ENCODE assay signal across 9 cellular contexts in the genomic region with DNA sequence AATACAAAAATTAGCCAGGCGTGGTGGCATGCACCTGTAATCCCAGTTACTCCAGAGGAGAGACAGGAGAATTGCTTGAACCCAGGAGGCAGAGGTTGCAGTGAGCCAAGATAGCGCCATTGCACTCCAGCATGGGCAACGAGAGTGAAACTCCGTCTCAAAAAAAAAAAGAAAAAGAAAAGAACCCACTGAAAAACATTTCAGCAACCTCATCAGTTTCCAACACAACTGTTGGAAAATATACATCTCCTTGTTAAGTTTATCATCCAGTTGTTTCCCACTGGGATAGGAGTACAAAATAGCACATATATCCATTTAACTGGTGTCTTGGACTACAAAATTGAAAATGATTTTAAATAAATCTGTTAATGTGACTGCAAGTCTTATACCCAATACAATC. TPM values are rescaled to one million over a fixed set of nuclear protein-coding genes. Genes with fewer than 3 reads are reported as not detected.
A peak's percentile ranks its signal among the peaks of the same experiment; 100 is the strongest.
DNase-seq lines count a peak whose midpoint lies in the region; FAIRE-seq and TF ChIP-seq lines count a peak whose summit lies in the region.
"Had no signal": no experiment of that assay in that cellular context is flagged by ENCODE, and none has a peak within 500 bp of the region (broad histone marks: within the 10 kb centered on the region; RNA-seq: fewer than 3 reads in every experiment).

No MANE protein-coding gene starts in this region.

- H3K4me1 Mint-ChIP-seq in astrocyte (ENCODE audit: low read depth, unreplicated experiment): peaks cover 2% of the 10 kb centered on the region

- H3K4me3 ChIP-seq in AG10803 (ENCODE audit: low read length): peak overlapping the region; percentile 99
- peak overlapping the region; percentile 99 for H3K4me3 ChIP-seq in HL-60 (replicated peaks; ENCODE audit: insufficient read depth, low read length)
- peak overlapping the region; percentile 100 for H3K4me3 ChIP-seq in astrocyte (ENCODE audit: insufficient read depth, low read depth, low read length)
- H3K4me3 ChIP-seq in mesendoderm (ENCODE audit: low read length): no peak overlapping the region
- peak overlapping the region in 2 of 4 donors; percentile 97 to 100 for H3K4me3 ChIP-seq in esophagus muscularis mucosa

- no peak overlapping the region for H3K23ac ChIP-seq in mesendoderm (ENCODE audit: low read length)

- H3K36me3 ChIP-seq in astrocyte (ENCODE audit: insufficient read depth, low read length) (peaks cover 12% of the 10 kb centered on the region), mesendoderm (ENCODE audit: control insufficient read depth, insufficient read depth, low read length) (peaks cover 1% of the 10 kb centered on the region), esophagus muscularis mucosa (peaks cover 12 to 22% (median 15%) of the 10 kb centered on the region in 4 donors)

- intact Hi-C loops in esophagus muscularis mucosa (cut with DNase I): no loop called here

- no peak overlapping the region for H2BK120ac ChIP-seq in mesendoderm (ENCODE audit: low read depth, low read length)

- H3K79me2 ChIP-seq in astrocyte (ENCODE audit: insufficient read depth, low read length): peaks cover 73% of the 10 kb centered on the region
- H3K79me2 ChIP-seq in mesendoderm (ENCODE audit: control insufficient read depth, insufficient read depth, low read length): peaks cover 56% of the 10 kb centered on the region

- peaks cover 5% of the 10 kb centered on the region for H3K4me1 ChIP-seq in astrocyte (ENCODE audit: insufficient read depth, low read length)
- no peaks in the 10 kb centered on the region for H3K4me1 ChIP-seq in mesendoderm (ENCODE audit: control insufficient read depth, low read depth, low read length)
- peaks cover 12 to 42% (median 35%) of the 10 kb centered on the region in 4 donors for H3K4me1 ChIP-seq in esophagus muscularis mucosa

- no peaks in the 10 kb centered on the region for H3K27me3 Mint-ChIP-seq in astrocyte (ENCODE audit: low read depth, unreplicated experiment)

- no peaks in the 10 kb centered on the region for H3K9me3 Mint-ChIP-seq in astrocyte (ENCODE audit: unreplicated experiment)

- no peak overlapping the region for H3K56ac ChIP-seq in mesendoderm (ENCODE audit: low read length)

- TF ChIP-seq CTCF in AG10803 (conservative IDR thresholded peaks at IDR 0.05; ENCODE audit: low read length): no peak
- TF ChIP-seq CTCF in HL-60 (IDR thresholded peaks at IDR 0.05; ENCODE audit: insufficient read depth, low read length): no peak
- no peak for TF ChIP-seq CTCF in astrocyte (IDR thresholded peaks at IDR 0.05; ENCODE audit: insufficient read depth, low read depth, low read length)
- TF ChIP-seq CTCF in esophagus muscularis mucosa (IDR thresholded peaks at IDR 0.05): no peak

- H2BK15ac ChIP-seq in mesendoderm (replicated peaks; ENCODE audit: low read depth): no peak overlapping the region

- H4K8ac ChIP-seq in mesendoderm (ENCODE audit: low read depth, low read length): no peak overlapping the region

- no peak overlapping the region for H3K18ac ChIP-seq in mesendoderm (ENCODE audit: low read length)

- TF ChIP-seq POLR2A in esophagus muscularis mucosa (IDR thresholded peaks at IDR 0.05; ENCODE audit: low read depth): no peak

- peaks cover 7% of the 10 kb centered on the region for H3K36me3 Mint-ChIP-seq in astrocyte (ENCODE audit: low read depth, unreplicated experiment)

- peaks cover 62% of the 10 kb centered on the region for H4K20me1 ChIP-seq in astrocyte (ENCODE audit: insufficient read depth, low read length)

- no peak overlapping the region for H3K4ac ChIP-seq in mesendoderm (ENCODE audit: low read depth, low read length)

- H3K9me3 ChIP-seq in astrocyte (ENCODE audit: insufficient read depth, low read depth, low read length) (no peaks in the 10 kb centered on the region), esophagus muscularis mucosa (no peaks in the 10 kb centered on the region)

- no peak overlapping the region for H2AFZ ChIP-seq in astrocyte (ENCODE audit: low read depth, low read length)

- no peak for FAIRE-seq in astrocyte (lab: Jason Lieb, UNC)
- FAIRE-seq: colon had no signal

- no peak for DNase-seq in AG10803 (ENCODE audit: low read depth)
- DNase-seq in HL-60 (ENCODE audit: low read depth in 1 of 2, low spot score in 1 of 2): no peak
- DNase-seq in astrocyte (ENCODE audit: low read depth): no peak
- DNase-seq in mesendoderm: no peak
- no peak for DNase-seq in esophagus muscularis mucosa (ENCODE audit: extremely low spot score)
- DNase-seq in NCI-H774 (lab: John Stamatoyannopoulos, UW): no peak
- DNase-seq in EL: no peak
- no peak for DNase-seq in stimulated activated CD4-positive, alpha-beta T cell treated with anti-CD3 and anti-CD28 coated beads, Interleukin-4, amount 100 ng/mL, for 4 hours

- H3K27me3 ChIP-seq in HL-60 (ENCODE audit: insufficient read depth, poor library complexity, severe bottlenecking) (no peaks in the 10 kb centered on the region), astrocyte (ENCODE audit: insufficient read depth, low read length) (no peaks in the 10 kb centered on the region), mesendoderm (ENCODE audit: insufficient read depth, low read length, poor library complexity) (no peaks in the 10 kb centered on the region), esophagus muscularis mucosa (no peaks in the 10 kb centered on the region)

- H2AK5ac ChIP-seq in mesendoderm (ENCODE audit: low read length): no peak overlapping the region

- H4K5ac ChIP-seq in mesendoderm (ENCODE audit: low read length): no peak overlapping the region

- H2BK5ac ChIP-seq in mesendoderm (ENCODE audit: low read length): no peak overlapping the region

- no peak overlapping the region for H3K27ac Mint-ChIP-seq in astrocyte (ENCODE audit: unreplicated experiment)

- TF ChIP-seq EP300 in esophagus muscularis mucosa (IDR thresholded peaks at IDR 0.05): no peak

- H3K27ac ChIP-seq in HL-60 (replicated peaks) (no peak overlapping the region), astrocyte (ENCODE audit: low read depth, low read length) (no peak overlapping the region), mesendoderm (ENCODE audit: low read depth, low read length) (no peak overlapping the region), esophagus muscularis mucosa (replicated peaks in 1 of 4) (peak overlapping the region in 2 of 4 donors; percentile 98)

- peaks cover 5% of the 10 kb centered on the region for H3K79me1 ChIP-seq in mesendoderm (ENCODE audit: low read length)

- WGBS in mesendoderm (ENCODE audit: extremely low coverage, insufficient coverage, low lambda C conversion rate): no CpG with 5 or more reads among the region's 4 CpGs
- WGBS in esophagus muscularis mucosa: 62% methylated on average over 4 of the region's 4 CpGs

- H3K9ac ChIP-seq in astrocyte (ENCODE audit: low read length) (peak overlapping the region; percentile 100), mesendoderm (ENCODE audit: low read length) (peak overlapping the region; percentile 33)

- H3K4me2 ChIP-seq in astrocyte (ENCODE audit: low read length) (peak overlapping the region; percentile 86), mesendoderm (ENCODE audit: low read length) (no peak overlapping the region)

- H3K4me3 Mint-ChIP-seq in astrocyte (ENCODE audit: unreplicated experiment): peak overlapping the region; percentile 97

RNA-seq across cellular contexts. Expression of a gene that starts 2.2 kb away (rescaled TPM):
- total RNA-seq in astrocyte (283 and 317 TPM in 2 replicates), esophagus muscularis mucosa (100 to 1,000 TPM; 131 to 198 (median 177) TPM)
- 156 TPM for polyA plus RNA-seq in mesendoderm (2013, experiment 1 of 2)
- 160 TPM for polyA plus RNA-seq in mesendoderm (2013, experiment 2 of 2)
